8 cellular contexts compared by ENCODE assay signal in genomic region chr16:31471241-31471874, GRCh38. TPM values are rescaled to one million over a fixed set of nuclear protein-coding genes. Genes with fewer than 3 reads are reported as not detected.
A peak's percentile ranks its signal among the peaks of the same experiment; 100 is the strongest.
DNase-seq lines count a peak whose midpoint lies in the region; ATAC-seq and TF ChIP-seq lines count a peak whose summit lies in the region.
"Had no signal": no experiment of that assay in that cellular context is flagged by ENCODE, and none has a peak within 500 bp of the region (broad histone marks: within the 10 kb centered on the region; RNA-seq: fewer than 3 reads in every experiment).

No MANE protein-coding gene starts in this region.

- no peaks in the 10 kb centered on the region for H3K9me3 ChIP-seq in HUES64 (ENCODE audit: insufficient read depth, low read depth, low read length)
- H3K9me3 ChIP-seq in psoas muscle, result no peaks in the 10 kb centered on the region

- H3K4me1 Mint-ChIP-seq in endothelial cell (ENCODE audit: unreplicated experiment), result peaks cover 15% of the 10 kb centered on the region

- H3K27me3 ChIP-seq in HUES64 (ENCODE audit: insufficient read depth, low read length) (peaks cover 45% of the 10 kb centered on the region), psoas muscle (ENCODE audit: insufficient read depth in 3 of 3, low read length in 2 of 3) (peaks cover 0 to 26% (median 4%) of the 10 kb centered on the region in 3 donors)

- peak overlapping the region; percentile 85 for H3K4me3 Mint-ChIP-seq in endothelial cell (ENCODE audit: unreplicated experiment)

- peaks cover 12% of the 10 kb centered on the region for H3K27me3 Mint-ChIP-seq in endothelial cell (ENCODE audit: unreplicated experiment)

- H3K9me3 Mint-ChIP-seq in endothelial cell (ENCODE audit: unreplicated experiment), result no peaks in the 10 kb centered on the region

- H3K36me3 Mint-ChIP-seq in endothelial cell (ENCODE audit: low read depth, unreplicated experiment), result peaks cover 29% of the 10 kb centered on the region

- no peak for ATAC-seq in psoas muscle

- H3K4me3 ChIP-seq in HUES64 (ENCODE audit: low read length) (peak overlapping the region; percentile 66), psoas muscle (peak overlapping the region; percentile 71)

- peak overlapping the region; percentile 72 for H3K27ac Mint-ChIP-seq in endothelial cell (ENCODE audit: unreplicated experiment)

- WGBS in HUES64, result 52% methylated on average over 15 of the region's 15 CpGs
- WGBS in psoas muscle, 3 donors, result 33 to 46% (median 39%) methylated on average over 15 of the region's 15 CpGs

- intact Hi-C loops in psoas muscle (cut with DNase I), result no loop called here

- H3K27ac ChIP-seq in HUES64 (ENCODE audit: low read depth, low read length) (no peak overlapping the region), psoas muscle (peak overlapping the region; percentile 69)

- H3K36me3 ChIP-seq in HUES64 (ENCODE audit: insufficient read depth, low read length), result peaks cover 7% of the 10 kb centered on the region; the same call in 1 of the 2 replicates
- H3K36me3 ChIP-seq in psoas muscle (ENCODE audit: insufficient read depth in 1 of 2, low read depth in 1 of 2), result peaks cover 0 to 21% of the 10 kb centered on the region in 2 donors

- H3K4me1 ChIP-seq in HUES64 (ENCODE audit: insufficient read depth, low read length) (0 out of 2 replicates have a peak, but pooled peaks cover 3% of the 10 kb centered on the region), psoas muscle (peaks cover 7% of the 10 kb centered on the region)

- DNase-seq in endothelial cell (ENCODE audit: low spot score), result no peak
- DNase-seq in psoas muscle, result peak in 1 of 2 donors; percentile 42
- no peak for DNase-seq in NCI-H2029 (lab: John Stamatoyannopoulos, UW)
- no peak for DNase-seq in mucosa of gallbladder (ENCODE audit: low spot score)
- no peak for DNase-seq in cerebellar nuclear complex (lab: John Stamatoyannopoulos, UW)
- DNase-seq: stimulated activated CD4-positive, alpha-beta T cell treated with anti-CD3 and anti-CD28 coated beads, Interleukin-12 subunit alpha, Interleukin-12 subunit beta, amount 100 ng/mL, for 4 hours had no signal

- TF ChIP-seq CTCF in endothelial cell (IDR thresholded peaks at IDR 0.05; ENCODE audit: unreplicated experiment) (no peak), psoas muscle (IDR thresholded peaks at IDR 0.05) (no peak)

- H3K9ac ChIP-seq in HUES64 (ENCODE audit: low read depth, low read length), result no peak overlapping the region; the same call in 1 of the 2 replicates

RNA-seq across cellular contexts. Expression of gene TGFB1I1, which starts 0.6 kb away (rescaled TPM):
- 6.2 TPM for polyA plus RNA-seq in HUES64 (2013, experiment 1 of 2)
- polyA plus RNA-seq in HUES64 (2013, experiment 2 of 2), result 7.0 TPM
- 42.5 TPM for total RNA-seq in endothelial cell (ENCODE audit: unreplicated experiment)
- total RNA-seq in psoas muscle, result 10 to 100 TPM in 1 of 4 donors, 1 to 10 TPM in 3; 8.3 to 11.5 (median 8.7) TPM
- polyA plus RNA-seq in psoas muscle, result 1 to 10 TPM; 4.5 to 7.0 (median 5.0) TPM
- total RNA-seq in mucosa of gallbladder, result 85.5 TPM

RNA-seq across cellular contexts. Expression of gene SLC5A2, which starts 11.6 kb away (rescaled TPM):
- polyA plus RNA-seq in HUES64 (2013, experiment 1 of 2), result 0.40 TPM
- 0.38 TPM for polyA plus RNA-seq in HUES64 (2013, experiment 2 of 2)
- not detected for total RNA-seq in endothelial cell (ENCODE audit: unreplicated experiment)
- total RNA-seq in psoas muscle, result not detected
- under 1 TPM; 0.08 to 0.35 (median 0.26) TPM for polyA plus RNA-seq in psoas muscle
- total RNA-seq in mucosa of gallbladder, result 3.7 TPM
- total RNA-seq: activated CD8-positive, alpha-beta memory T cell treated with anti-CD3 and anti-CD28 coated beads for 36 hours had no signal

RNA-seq across cellular contexts. Expression of gene ARMC5, which starts 12.1 kb away (rescaled TPM):
- polyA plus RNA-seq in HUES64 (2013, experiment 1 of 2), result 6.2 TPM
- 6.7 TPM for polyA plus RNA-seq in HUES64 (2013, experiment 2 of 2)
- total RNA-seq in endothelial cell (ENCODE audit: unreplicated experiment) (15.9 TPM), psoas muscle (10 to 100 TPM; 10.1 to 18.7 (median 13.1) TPM), mucosa of gallbladder (14.6 TPM)
- 10 to 100 TPM in 1 of 3 donors, 1 to 10 TPM in 2; 6.5 to 11.7 (median 8.5) TPM for polyA plus RNA-seq in psoas muscle

RNA-seq across cellular contexts. Expression of gene ZNF843, which starts 28.8 kb away (rescaled TPM):
- polyA plus RNA-seq in HUES64 (2013, experiment 1 of 2), result 0.25 TPM
- polyA plus RNA-seq in HUES64 (2013, experiment 2 of 2), result 0.82 TPM
- total RNA-seq in endothelial cell (ENCODE audit: unreplicated experiment) (2.5 TPM), psoas muscle (1 to 10 TPM in 1 of 4 donors, under 1 TPM in 3; 0.32 to 1.8 (median 0.93) TPM), mucosa of gallbladder (1.2 TPM)
- 1 to 10 TPM in 1 of 3 donors, under 1 TPM in 2; 0.17 to 1.5 (median 0.30) TPM for polyA plus RNA-seq in psoas muscle

RNA-seq across cellular contexts. Expression of gene RUSF1, which starts 36.8 kb away (rescaled TPM):
- 23.0 TPM for polyA plus RNA-seq in HUES64 (2013, experiment 1 of 2)
- 26.8 TPM for polyA plus RNA-seq in HUES64 (2013, experiment 2 of 2)
- total RNA-seq in endothelial cell (ENCODE audit: unreplicated experiment) (54.2 TPM), psoas muscle (10 to 100 TPM in 3 of 4 donors, 1 to 10 TPM in 1; 6.9 to 16.2 (median 11.9) TPM), mucosa of gallbladder (82.6 TPM)
- polyA plus RNA-seq in psoas muscle, result 10 to 100 TPM in 1 of 3 donors, 1 to 10 TPM in 2; 8.1 to 12.0 (median 9.9) TPM
